Comparison of ENCODE assay signal across 27 cellular contexts in genomic region chr1:4716406-4716805, GRCh38.
"Had no signal": no experiment of that assay in that cellular context is flagged by ENCODE, and none has a peak within 500 bp of the region (broad histone marks: within the 10 kb centered on the region; RNA-seq: fewer than 3 reads in every experiment).

No MANE protein-coding gene starts in this region.

- H2AFZ ChIP-seq: hepatocyte had no signal

- H3K4me3 Mint-ChIP-seq: memory B cell; naive thymus-derived CD4-positive, alpha-beta T cell; natural killer cell treated with Interleukin-12 subunit alpha and Interleukin-12 subunit beta and Interleukin-15 and Interleukin-18, amount 100 ng/mL, for 72 hours; stimulated activated effector memory CD8-positive, alpha-beta T cell treated with anti-CD3 and anti-CD28 coated beads, Interleukin-12 subunit alpha, Interleukin-12 subunit beta, amount 100 ng/mL, for 72 hours; stimulated activated naive CD8-positive, alpha-beta T cell treated with anti-CD3 and anti-CD28 coated beads, Interleukin-15, Interleukin-2, amounts not matched to agents 100 ng/mL and 50 ng/mL, for 24 hours had no signal

- H3K27ac Mint-ChIP-seq: memory B cell; naive thymus-derived CD4-positive, alpha-beta T cell; natural killer cell treated with Interleukin-12 subunit alpha and Interleukin-12 subunit beta and Interleukin-15 and Interleukin-18, amount 100 ng/mL, for 72 hours; stimulated activated effector memory CD8-positive, alpha-beta T cell treated with anti-CD3 and anti-CD28 coated beads, Interleukin-12 subunit alpha, Interleukin-12 subunit beta, amount 100 ng/mL, for 72 hours; stimulated activated naive CD8-positive, alpha-beta T cell treated with anti-CD3 and anti-CD28 coated beads, Interleukin-15, Interleukin-2, amounts not matched to agents 100 ng/mL and 50 ng/mL, for 24 hours had no signal

- H3K4me1 ChIP-seq: pancreas, prostate gland, tibial artery had no signal

- H3K36me3 Mint-ChIP-seq: natural killer cell treated with Interleukin-12 subunit alpha and Interleukin-12 subunit beta and Interleukin-15 and Interleukin-18, amount 100 ng/mL, for 72 hours; stimulated activated effector memory CD8-positive, alpha-beta T cell treated with anti-CD3 and anti-CD28 coated beads, Interleukin-12 subunit alpha, Interleukin-12 subunit beta, amount 100 ng/mL, for 72 hours had no signal

- H3K27ac ChIP-seq: hepatocyte, left ventricle myocardium inferior, pancreas, prostate gland, sigmoid colon, spleen, suprapubic skin, thoracic aorta, tibial artery, upper lobe of right lung had no signal

- H3K4me2 ChIP-seq: hepatocyte had no signal

- H3K27me3 ChIP-seq: pancreas had no signal

- H3K79me2 ChIP-seq: hepatocyte had no signal

- FAIRE-seq: pancreas, small intestine, urothelium cell line had no signal

- H3K4me1 Mint-ChIP-seq: stimulated activated effector memory CD8-positive, alpha-beta T cell treated with anti-CD3 and anti-CD28 coated beads, Interleukin-12 subunit alpha, Interleukin-12 subunit beta, amount 100 ng/mL, for 72 hours had no signal

- H3K4me3 ChIP-seq: hepatocyte, left ventricle myocardium inferior, mucosa of descending colon, pancreas, prostate gland, sigmoid colon, spleen, suprapubic skin, thoracic aorta, tibial artery, upper lobe of right lung had no signal

- DNase-seq: islet precursor cell; left ventricle myocardium inferior; midbrain; mucosa of descending colon; naive thymus-derived CD4-positive, alpha-beta T cell; nucleus accumbens; pancreas; posterior cingulate gyrus; retina; sigmoid colon; small intestine; spleen; stimulated activated CD4-positive, alpha-beta T cell treated with anti-CD3 and anti-CD28 coated beads, Interleukin-4, amount 100 ng/mL, for 24 hours; stimulated activated naive CD4-positive, alpha-beta T cell; tibial artery; trophoblast cell; upper lobe of right lung had no signal

- H3K36me3 ChIP-seq: left ventricle myocardium inferior, pancreas, prostate gland, sigmoid colon, spleen, suprapubic skin, thoracic aorta, tibial artery, upper lobe of right lung had no signal

- ATAC-seq: mucosa of descending colon; naive thymus-derived CD4-positive, alpha-beta T cell; natural killer cell treated with Interleukin-12 subunit alpha and Interleukin-12 subunit beta and Interleukin-15 and Interleukin-18, amount 100 ng/mL, for 72 hours; pancreas; right cardiac atrium; stimulated activated effector memory CD8-positive, alpha-beta T cell treated with anti-CD3 and anti-CD28 coated beads, Interleukin-12 subunit alpha, Interleukin-12 subunit beta, amount 100 ng/mL, for 72 hours; upper lobe of right lung had no signal

- H3K27me3 Mint-ChIP-seq: stimulated activated naive CD8-positive, alpha-beta T cell treated with anti-CD3 and anti-CD28 coated beads, Interleukin-15, Interleukin-2, amounts not matched to agents 100 ng/mL and 50 ng/mL, for 24 hours had no signal

- H3K9me3 ChIP-seq: mucosa of descending colon, pancreas, prostate gland, suprapubic skin, thoracic aorta, upper lobe of right lung had no signal
